2 cellular contexts compared by ENCODE assay signal in the genomic region with DNA sequence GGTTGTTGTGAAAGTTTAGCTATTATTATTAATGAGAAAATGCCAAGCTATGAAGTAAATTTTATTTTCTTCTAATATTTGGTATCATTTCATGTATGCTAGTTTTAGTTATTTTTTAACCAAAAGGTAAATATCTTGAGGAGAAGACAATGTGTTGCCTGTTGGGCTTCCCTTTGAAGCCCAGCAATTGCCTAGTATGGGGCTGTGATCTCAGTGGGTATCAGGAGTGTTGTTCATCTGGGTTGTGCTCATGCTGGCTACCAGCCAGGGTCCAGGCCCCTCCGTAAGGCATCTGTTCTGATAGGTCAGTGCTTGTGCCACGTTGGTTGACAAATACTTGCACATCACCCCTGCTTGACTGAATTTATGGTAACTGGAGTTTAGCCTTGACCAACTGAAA.
TF ChIP-seq lines count a peak whose summit lies in the region.

No MANE protein-coding gene starts in this region.

TF ChIP-seq in SK-N-SH, 30 proteins besides CTCF, POLR2A, EP300 and RAD21 (continued from another document):
- TF ChIP-seq, protein P1, sequence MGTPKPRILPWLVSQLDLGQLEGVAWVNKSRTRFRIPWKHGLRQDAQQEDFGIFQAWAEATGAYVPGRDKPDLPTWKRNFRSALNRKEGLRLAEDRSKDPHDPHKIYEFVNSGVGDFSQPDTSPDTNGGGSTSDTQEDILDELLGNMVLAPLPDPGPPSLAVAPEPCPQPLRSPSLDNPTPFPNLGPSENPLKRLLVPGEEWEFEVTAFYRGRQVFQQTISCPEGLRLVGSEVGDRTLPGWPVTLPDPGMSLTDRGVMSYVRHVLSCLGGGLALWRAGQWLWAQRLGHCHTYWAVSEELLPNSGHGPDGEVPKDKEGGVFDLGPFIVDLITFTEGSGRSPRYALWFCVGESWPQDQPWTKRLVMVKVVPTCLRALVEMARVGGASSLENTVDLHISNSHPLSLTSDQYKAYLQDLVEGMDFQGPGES (IDR thresholded peaks at IDR 0.05; ENCODE audit: low read depth, low read length): no peak
- TF ChIP-seq, protein P2, sequence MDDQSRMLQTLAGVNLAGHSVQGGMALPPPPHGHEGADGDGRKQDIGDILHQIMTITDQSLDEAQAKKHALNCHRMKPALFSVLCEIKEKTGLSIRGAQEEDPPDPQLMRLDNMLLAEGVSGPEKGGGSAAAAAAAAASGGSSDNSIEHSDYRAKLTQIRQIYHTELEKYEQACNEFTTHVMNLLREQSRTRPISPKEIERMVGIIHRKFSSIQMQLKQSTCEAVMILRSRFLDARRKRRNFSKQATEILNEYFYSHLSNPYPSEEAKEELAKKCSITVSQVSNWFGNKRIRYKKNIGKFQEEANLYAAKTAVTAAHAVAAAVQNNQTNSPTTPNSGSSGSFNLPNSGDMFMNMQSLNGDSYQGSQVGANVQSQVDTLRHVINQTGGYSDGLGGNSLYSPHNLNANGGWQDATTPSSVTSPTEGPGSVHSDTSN (IDR thresholded peaks at IDR 0.05): no peak
- TF ChIP-seq NFIC (IDR thresholded peaks at IDR 0.05; ENCODE audit: borderline replicate concordance) (no peak), TAF1 (IDR thresholded peaks at IDR 0.05; ENCODE audit: borderline replicate concordance, low read depth, low read length) (no peak), SMC3 (IDR thresholded peaks at IDR 0.05; ENCODE audit: low read depth, low read length) (no peak)

TF ChIP-seq in SK-N-SH treated with all-trans-retinoic acid at 6 μM for 48 hours, 23 proteins besides CTCF, POLR2A, EP300 and RAD21 (continued from another document):
- TF ChIP-seq, protein P3, sequence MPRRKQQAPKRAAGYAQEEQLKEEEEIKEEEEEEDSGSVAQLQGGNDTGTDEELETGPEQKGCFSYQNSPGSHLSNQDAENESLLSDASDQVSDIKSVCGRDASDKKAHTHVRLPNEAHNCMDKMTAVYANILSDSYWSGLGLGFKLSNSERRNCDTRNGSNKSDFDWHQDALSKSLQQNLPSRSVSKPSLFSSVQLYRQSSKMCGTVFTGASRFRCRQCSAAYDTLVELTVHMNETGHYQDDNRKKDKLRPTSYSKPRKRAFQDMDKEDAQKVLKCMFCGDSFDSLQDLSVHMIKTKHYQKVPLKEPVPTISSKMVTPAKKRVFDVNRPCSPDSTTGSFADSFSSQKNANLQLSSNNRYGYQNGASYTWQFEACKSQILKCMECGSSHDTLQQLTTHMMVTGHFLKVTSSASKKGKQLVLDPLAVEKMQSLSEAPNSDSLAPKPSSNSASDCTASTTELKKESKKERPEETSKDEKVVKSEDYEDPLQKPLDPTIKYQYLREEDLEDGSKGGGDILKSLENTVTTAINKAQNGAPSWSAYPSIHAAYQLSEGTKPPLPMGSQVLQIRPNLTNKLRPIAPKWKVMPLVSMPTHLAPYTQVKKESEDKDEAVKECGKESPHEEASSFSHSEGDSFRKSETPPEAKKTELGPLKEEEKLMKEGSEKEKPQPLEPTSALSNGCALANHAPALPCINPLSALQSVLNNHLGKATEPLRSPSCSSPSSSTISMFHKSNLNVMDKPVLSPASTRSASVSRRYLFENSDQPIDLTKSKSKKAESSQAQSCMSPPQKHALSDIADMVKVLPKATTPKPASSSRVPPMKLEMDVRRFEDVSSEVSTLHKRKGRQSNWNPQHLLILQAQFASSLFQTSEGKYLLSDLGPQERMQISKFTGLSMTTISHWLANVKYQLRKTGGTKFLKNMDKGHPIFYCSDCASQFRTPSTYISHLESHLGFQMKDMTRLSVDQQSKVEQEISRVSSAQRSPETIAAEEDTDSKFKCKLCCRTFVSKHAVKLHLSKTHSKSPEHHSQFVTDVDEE (CRISPR knock-in tag; IDR thresholded peaks at IDR 0.05): no peak
- no peak for TF ChIP-seq OSR1 (CRISPR knock-in tag; IDR thresholded peaks at IDR 0.05)
- no peak for TF ChIP-seq ZNF70 (CRISPR knock-in tag; IDR thresholded peaks at IDR 0.05)
- no peak for TF ChIP-seq ARNTL (CRISPR knock-in tag; IDR thresholded peaks at IDR 0.05; ENCODE audit: borderline replicate concordance, low read depth)
- no peak for TF ChIP-seq TOX (CRISPR knock-in tag; IDR thresholded peaks at IDR 0.05; ENCODE audit: borderline replicate concordance)
- no peak for TF ChIP-seq ZFP3 (CRISPR knock-in tag; IDR thresholded peaks at IDR 0.05)
- TF ChIP-seq TCF4 (CRISPR knock-in tag; IDR thresholded peaks at IDR 0.05; ENCODE audit: borderline replicate concordance): no peak
- TF ChIP-seq, protein P4, sequence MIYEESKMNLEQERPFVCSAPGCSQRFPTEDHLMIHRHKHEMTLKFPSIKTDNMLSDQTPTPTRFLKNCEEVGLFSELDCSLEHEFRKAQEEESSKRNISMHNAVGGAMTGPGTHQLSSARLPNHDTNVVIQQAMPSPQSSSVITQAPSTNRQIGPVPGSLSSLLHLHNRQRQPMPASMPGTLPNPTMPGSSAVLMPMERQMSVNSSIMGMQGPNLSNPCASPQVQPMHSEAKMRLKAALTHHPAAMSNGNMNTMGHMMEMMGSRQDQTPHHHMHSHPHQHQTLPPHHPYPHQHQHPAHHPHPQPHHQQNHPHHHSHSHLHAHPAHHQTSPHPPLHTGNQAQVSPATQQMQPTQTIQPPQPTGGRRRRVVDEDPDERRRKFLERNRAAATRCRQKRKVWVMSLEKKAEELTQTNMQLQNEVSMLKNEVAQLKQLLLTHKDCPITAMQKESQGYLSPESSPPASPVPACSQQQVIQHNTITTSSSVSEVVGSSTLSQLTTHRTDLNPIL (CRISPR knock-in tag; IDR thresholded peaks at IDR 0.05; ENCODE audit: low read depth): no peak
- TF ChIP-seq BACH2 (CRISPR knock-in tag; IDR thresholded peaks at IDR 0.05; ENCODE audit: borderline replicate concordance): no peak
- TF ChIP-seq, protein P5, sequence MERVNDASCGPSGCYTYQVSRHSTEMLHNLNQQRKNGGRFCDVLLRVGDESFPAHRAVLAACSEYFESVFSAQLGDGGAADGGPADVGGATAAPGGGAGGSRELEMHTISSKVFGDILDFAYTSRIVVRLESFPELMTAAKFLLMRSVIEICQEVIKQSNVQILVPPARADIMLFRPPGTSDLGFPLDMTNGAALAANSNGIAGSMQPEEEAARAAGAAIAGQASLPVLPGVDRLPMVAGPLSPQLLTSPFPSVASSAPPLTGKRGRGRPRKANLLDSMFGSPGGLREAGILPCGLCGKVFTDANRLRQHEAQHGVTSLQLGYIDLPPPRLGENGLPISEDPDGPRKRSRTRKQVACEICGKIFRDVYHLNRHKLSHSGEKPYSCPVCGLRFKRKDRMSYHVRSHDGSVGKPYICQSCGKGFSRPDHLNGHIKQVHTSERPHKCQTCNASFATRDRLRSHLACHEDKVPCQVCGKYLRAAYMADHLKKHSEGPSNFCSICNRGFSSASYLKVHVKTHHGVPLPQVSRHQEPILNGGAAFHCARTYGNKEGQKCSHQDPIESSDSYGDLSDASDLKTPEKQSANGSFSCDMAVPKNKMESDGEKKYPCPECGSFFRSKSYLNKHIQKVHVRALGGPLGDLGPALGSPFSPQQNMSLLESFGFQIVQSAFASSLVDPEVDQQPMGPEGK (CRISPR knock-in tag; IDR thresholded peaks at IDR 0.05; ENCODE audit: borderline replicate concordance): no peak
TF ChIP-seq in SK-N-SH treated with all-trans-retinoic acid at 6 μM for 48 hours: peak in this region for 0.
